Comparison of ENCODE assay signal across 12 cellular contexts in genomic region chr15:73448158-73448758, GRCh38. TPM values are rescaled to one million over a fixed set of nuclear protein-coding genes. Genes with fewer than 3 reads are reported as not detected.
A peak's percentile ranks its signal among the peaks of the same experiment; 100 is the strongest.
DNase-seq lines count a peak whose midpoint lies in the region; ATAC-seq and TF ChIP-seq lines count a peak whose summit lies in the region.
"Not testable (repeated sequence)": the region's sequence is repeated elsewhere in the genome, so short reads cannot be mapped to it uniquely, and the experiment has no call there.
"Had no signal": no experiment of that assay in that cellular context is flagged by ENCODE, and none has a peak within 500 bp of the region (broad histone marks: within the 10 kb centered on the region; RNA-seq: fewer than 3 reads in every experiment).

No MANE protein-coding gene starts in this region.

- not testable (repeated sequence) for ATAC-seq in GM23338; activated T-helper 17 cell treated with anti-CD3 and anti-CD28 coated beads, Interleukin-2, amount 50 U/mL, for 72 hours (replicated peaks)
- ATAC-seq in central memory CD8-positive, alpha-beta T cell (replicated peaks; ENCODE audit: extremely low read depth, poor library complexity, severe bottlenecking) = peak; percentile 32

- DNase-seq in GM23338 (ENCODE audit: low spot score) = peak; percentile 28
- DNase-seq in NK-92 treated with Interleukin-12 subunit alpha and Interleukin-12 subunit beta, amount 100 ng/mL, for 24 hours (lab: John Stamatoyannopoulos, UW) = peak; percentile 52
- DNase-seq in activated CD4-positive, alpha-beta T cell treated with anti-CD3 and anti-CD28 coated beads, Interleukin-2, amount 10 ng/mL, durations not matched to agents 24 days and 14 days = peak; percentile 79
- not testable (repeated sequence) for DNase-seq in central memory CD8-positive, alpha-beta T cell (ENCODE audit: low spot score in 2 of 2); neural progenitor cell (ENCODE audit: low spot score)
- DNase-seq in immature natural killer cell = peak in 2 of 3 donors; percentile 4 to 32

- not testable (repeated sequence) for H3K9me3 Mint-ChIP-seq in GM23338, neural progenitor cell
- H3K9me3 Mint-ChIP-seq in activated CD4-positive, alpha-beta T cell treated with anti-CD3 and anti-CD28 coated beads, Interleukin-2, amount 10 ng/mL, durations not matched to agents 24 days and 14 days = peaks cover 30% of the 10 kb centered on the region
- peaks cover 26% of the 10 kb centered on the region for H3K9me3 Mint-ChIP-seq in activated T-helper 17 cell treated with anti-CD3 and anti-CD28 coated beads, Interleukin-2, amount 50 U/mL, for 72 hours
- peaks cover 25% of the 10 kb centered on the region for H3K9me3 Mint-ChIP-seq in central memory CD8-positive, alpha-beta T cell
- peaks cover 1 to 38% (median 21%) of the 10 kb centered on the region in 6 donors for H3K9me3 Mint-ChIP-seq in immature natural killer cell

- H3K36me3 ChIP-seq in GM23338 (ENCODE audit: insufficient read depth); neural progenitor cell: not testable (repeated sequence)

- not testable (repeated sequence) for H3K9me2 ChIP-seq in GM23338 (ENCODE audit: insufficient read depth)

- not testable (repeated sequence) for H3F3A ChIP-seq in GM23338 (replicated peaks; ENCODE audit: low read depth); neural progenitor cell (ENCODE audit: low read depth)

- H3K27ac Mint-ChIP-seq in GM23338; activated CD4-positive, alpha-beta T cell treated with anti-CD3 and anti-CD28 coated beads, Interleukin-2, amount 10 ng/mL, durations not matched to agents 24 days and 14 days; central memory CD8-positive, alpha-beta T cell (ENCODE audit: low read depth); neural progenitor cell: not testable (repeated sequence)
- H3K27ac Mint-ChIP-seq in activated T-helper 17 cell treated with anti-CD3 and anti-CD28 coated beads, Interleukin-2, amount 50 U/mL, for 72 hours = peak overlapping the region; percentile 65
- peak overlapping the region in 3 of 6 donors; percentile 48 to 64 (median 55) for H3K27ac Mint-ChIP-seq in immature natural killer cell

- H3K4me3 ChIP-seq in GM23338, neural progenitor cell: not testable (repeated sequence)

- not testable (repeated sequence) for H3K4me1 Mint-ChIP-seq in GM23338; activated CD4-positive, alpha-beta T cell treated with anti-CD3 and anti-CD28 coated beads, Interleukin-2, amount 10 ng/mL, durations not matched to agents 24 days and 14 days; activated T-helper 17 cell treated with anti-CD3 and anti-CD28 coated beads, Interleukin-2, amount 50 U/mL, for 72 hours; neural progenitor cell
- peaks cover 19% of the 10 kb centered on the region for H3K4me1 Mint-ChIP-seq in central memory CD8-positive, alpha-beta T cell
- peaks cover 4 to 19% of the 10 kb centered on the region in 2 donors for H3K4me1 Mint-ChIP-seq in immature natural killer cell

- intact Hi-C loops in activated CD4-positive, alpha-beta T cell treated with anti-CD3 and anti-CD28 coated beads, Interleukin-2, amount 10 ng/mL, durations not matched to agents 24 days and 14 days (cut with micrococcal nuclease) = not testable (repeated sequence)

- H3K79me2 ChIP-seq in GM23338 (replicated peaks; ENCODE audit: insufficient read depth); neural progenitor cell (ENCODE audit: low read depth): not testable (repeated sequence)

- H3K36me3 Mint-ChIP-seq in GM23338 (ENCODE audit: low read depth); activated CD4-positive, alpha-beta T cell treated with anti-CD3 and anti-CD28 coated beads, Interleukin-2, amount 10 ng/mL, durations not matched to agents 24 days and 14 days (ENCODE audit: low read depth); activated T-helper 17 cell treated with anti-CD3 and anti-CD28 coated beads, Interleukin-2, amount 50 U/mL, for 72 hours (ENCODE audit: low read depth); central memory CD8-positive, alpha-beta T cell (ENCODE audit: insufficient read depth); immature natural killer cell; neural progenitor cell: not testable (repeated sequence)

- not testable (repeated sequence) for H3K4me1 ChIP-seq in GM23338 (ENCODE audit: insufficient read depth); neural progenitor cell

- TF ChIP-seq CTCF in C4-2B (conservative IDR thresholded peaks at IDR 0.05); neural progenitor cell (IDR thresholded peaks at IDR 0.05): not testable (repeated sequence)
- TF ChIP-seq CTCF in GM23338 (conservative IDR thresholded peaks at IDR 0.05; ENCODE audit: low read depth in 2 of 2) = peak in 1 of 2 experiments; percentile 36; a peak in 2 of 4 replicates

- not testable (repeated sequence) for H3K9ac ChIP-seq in neural progenitor cell

- H3K27me3 Mint-ChIP-seq in GM23338 (ENCODE audit: insufficient read depth, low read depth, poor library complexity); activated T-helper 17 cell treated with anti-CD3 and anti-CD28 coated beads, Interleukin-2, amount 50 U/mL, for 72 hours; central memory CD8-positive, alpha-beta T cell; immature natural killer cell (ENCODE audit: low read depth in 3 of 3); neural progenitor cell (ENCODE audit: insufficient read depth, low read depth): not testable (repeated sequence)
- peaks cover 38% of the 10 kb centered on the region for H3K27me3 Mint-ChIP-seq in activated CD4-positive, alpha-beta T cell treated with anti-CD3 and anti-CD28 coated beads, Interleukin-2, amount 10 ng/mL, durations not matched to agents 24 days and 14 days

- H3K4me2 ChIP-seq in GM23338, neural progenitor cell: not testable (repeated sequence)

- H3K27me3 ChIP-seq in GM23338 (ENCODE audit: insufficient read depth); neural progenitor cell: not testable (repeated sequence)

- not testable (repeated sequence) for H3K4me3 Mint-ChIP-seq in GM23338; activated CD4-positive, alpha-beta T cell treated with anti-CD3 and anti-CD28 coated beads, Interleukin-2, amount 10 ng/mL, durations not matched to agents 24 days and 14 days; central memory CD8-positive, alpha-beta T cell; neural progenitor cell
- H3K4me3 Mint-ChIP-seq in activated T-helper 17 cell treated with anti-CD3 and anti-CD28 coated beads, Interleukin-2, amount 50 U/mL, for 72 hours = peak overlapping the region; percentile 10
- H3K4me3 Mint-ChIP-seq in immature natural killer cell = peak overlapping the region in 2 of 5 donors; percentile 11 to 29

- peak overlapping the region; percentile 48 for H3K27ac ChIP-seq in C4-2B
- not testable (repeated sequence) for H3K27ac ChIP-seq in GM23338 (ENCODE audit: low read depth); neural progenitor cell

- H2AFZ ChIP-seq in GM23338 (peak overlapping the region; percentile 95), neural progenitor cell (replicated peaks) (peak overlapping the region; percentile 84)

- not testable (repeated sequence) for H4K20me1 ChIP-seq in GM23338 (replicated peaks; ENCODE audit: insufficient read depth); neural progenitor cell (ENCODE audit: low read depth)

- H3K9me3 ChIP-seq in neural progenitor cell (ENCODE audit: low read depth) = not testable (repeated sequence)

RNA-seq across cellular contexts. Expression of gene REC114, which starts 5.3 kb away (rescaled TPM):
- total RNA-seq in GM23338 (2014; rRNA removed; shearing (Covaris generic)) = not detected in 2 replicates
- polyA plus RNA-seq in GM23338 (2016; fragmentation: Nextera tagmentation; extraction: Ambion mirVana) (not detected in 2 replicates), immature natural killer cell (not detected)
- total RNA-seq in activated CD4-positive, alpha-beta T cell treated with anti-CD3 and anti-CD28 coated beads, Interleukin-2, amount 10 ng/mL, durations not matched to agents 24 days and 14 days = not detected in 2 replicates
- total RNA-seq in activated T-helper 17 cell treated with anti-CD3 and anti-CD28 coated beads, Interleukin-2, amount 50 U/mL, for 72 hours = not detected
- not detected in 2 replicates for total RNA-seq in neural progenitor cell (ENCODE audit: low replicate concordance)
- total RNA-seq: HFFc6, MCF 10A, NCI-H460 had no signal
- polyA plus RNA-seq: BJ had no signal
